In the genomic region with DNA sequence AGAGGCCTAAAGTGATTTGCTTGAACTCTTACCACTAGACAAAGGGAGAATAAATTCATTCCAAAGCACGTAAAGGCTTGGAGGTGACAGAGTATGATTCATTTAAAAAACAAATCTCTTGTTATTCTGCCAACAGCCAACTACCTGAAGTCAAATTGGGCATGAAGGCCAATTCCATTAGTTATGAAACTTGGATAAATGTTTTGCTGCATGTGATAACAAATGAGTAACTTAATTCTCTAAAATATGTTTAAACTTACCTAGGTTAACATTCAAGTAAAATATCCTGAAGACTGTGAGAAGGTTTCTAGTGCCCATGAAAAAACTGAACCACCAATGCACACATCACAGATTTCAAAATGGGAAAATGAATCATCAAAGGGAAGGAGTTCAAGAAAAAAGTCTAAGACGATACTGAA, we compare ENCODE assay signal across 26 cellular contexts.
DNase-seq lines count a peak whose midpoint lies in the region; ATAC-seq and TF ChIP-seq lines count a peak whose summit lies in the region.
"Had no signal": no experiment of that assay in that cellular context is flagged by ENCODE, and none has a peak within 500 bp of the region (broad histone marks: within the 10 kb centered on the region; RNA-seq: fewer than 3 reads in every experiment).

No MANE protein-coding gene starts in this region.

- peaks cover 0 to 6% (median 0%) of the 10 kb centered on the region in 12 donors for H3K9me3 ChIP-seq in heart left ventricle
- H3K9me3 ChIP-seq: BLaER1 treated with 17β-estradiol and CSF1 and Interleukin-3, amounts not matched to agents 10 nM and 100 nM; colonic mucosa; lower lobe of right lung; tibial nerve had no signal

- DNase-seq in RWPE1 (ENCODE audit: low spot score) (peak; percentile 75), choroid plexus epithelial cell (ENCODE audit: low read depth) (peak; percentile 46), glomerular visceral epithelial cell (ENCODE audit: extremely low spot score) (peak; percentile 74), NCI-H2081 treated with DMSO at 0.1 percent for 48 hours (lab: John Stamatoyannopoulos, UW) (no peak), heart left ventricle (no peak), erythroblast (lab: John Stamatoyannopoulos, UW) (no peak)
- DNase-seq: activated CD4-positive, alpha-beta T cell treated with anti-CD3 and anti-CD28 coated beads for 36 hours; activated CD8-positive, alpha-beta T cell treated with anti-CD3 and anti-CD28 coated beads, Interleukin-2, amount 10 ng/mL, durations not matched to agents 7 days and 5 days; activated naive CD4-positive, alpha-beta T cell treated with anti-CD3 and anti-CD28 coated beads, Interleukin-2, amount 10 ng/mL, durations not matched to agents 7 days and 5 days; colonic mucosa; DMS153; HFFc6; kidney; lower lobe of right lung; natural killer cell; NCI-H1417; NCI-H2029; NCI-H526; SHP77 treated with DMSO at 0.1 percent for 48 hours; stimulated activated CD4-positive, alpha-beta T cell treated with anti-CD3 and anti-CD28 coated beads, Interleukin-15, amount 100 ng/mL, for 24 hours; stimulated activated CD4-positive, alpha-beta T cell treated with anti-CD3 and anti-CD28 coated beads, Interleukin-4, amount 100 ng/mL, for 4 hours had no signal

- POLR2A ChIA-PET in RWPE1 (lab: Yijun Ruan, JAX; ENCODE audit: low non-redundant PET), result no interaction called here

- no peak for ATAC-seq in heart left ventricle
- no peak for ATAC-seq in GM21619 (IDR thresholded peaks at IDR 0.05; ENCODE audit: unreplicated experiment)
- ATAC-seq: activated CD4-positive, alpha-beta T cell treated with anti-CD3 and anti-CD28 coated beads for 36 hours; activated CD8-positive, alpha-beta T cell treated with anti-CD3 and anti-CD28 coated beads, Interleukin-2, amount 10 ng/mL, durations not matched to agents 7 days and 5 days; GM12878; lower lobe of right lung; natural killer cell had no signal

- H3K36me3 ChIP-seq in heart left ventricle, result no peaks in the 10 kb centered on the region
- H3K36me3 ChIP-seq: BLaER1 treated with 17β-estradiol and CSF1 and Interleukin-3, amounts not matched to agents 10 nM and 100 nM; cardiac muscle cell; colonic mucosa; lower lobe of right lung; tibial nerve had no signal

- intact Hi-C loops in heart left ventricle (cut with DNase I), result no loop called here

- no peaks in the 10 kb centered on the region for H3K27me3 ChIP-seq in heart left ventricle
- H3K27me3 ChIP-seq: BLaER1 treated with 17β-estradiol and CSF1 and Interleukin-3, amounts not matched to agents 10 nM and 100 nM; cardiac muscle cell; colonic mucosa; tibial nerve had no signal

- no peak for TF ChIP-seq POLR2A in heart left ventricle (IDR thresholded peaks at IDR 0.05)
- TF ChIP-seq POLR2A in erythroblast (IDR thresholded peaks at IDR 0.05; ENCODE audit: low read length), result no peak

- CTCF ChIA-PET in RWPE1 (lab: Yijun Ruan, JAX), result no interaction called here

- no peak for TF ChIP-seq CTCF in RWPE1 (conservative IDR thresholded peaks at IDR 0.05; ENCODE audit: low read depth)
- no peak for TF ChIP-seq CTCF in choroid plexus epithelial cell (conservative IDR thresholded peaks at IDR 0.05; ENCODE audit: low read depth, low read length)
- TF ChIP-seq CTCF in heart left ventricle (IDR thresholded peaks at IDR 0.05), result no peak

- H3K4me3 ChIP-seq in choroid plexus epithelial cell (ENCODE audit: low read depth, low read length), result no peak overlapping the region
- no peak overlapping the region for H3K4me3 ChIP-seq in heart left ventricle
- H3K4me3 ChIP-seq: BLaER1 treated with 17β-estradiol and CSF1 and Interleukin-3, amounts not matched to agents 10 nM and 100 nM; cardiac muscle cell; colonic mucosa; GM12878; lower lobe of right lung; tibial nerve had no signal

- H3K4me1 ChIP-seq in heart left ventricle, result no peaks in the 10 kb centered on the region
- H3K4me1 ChIP-seq: BLaER1 treated with 17β-estradiol and CSF1 and Interleukin-3, amounts not matched to agents 10 nM and 100 nM; colonic mucosa; lower lobe of right lung; tibial nerve had no signal

- 60 to 67% (median 62%) methylated on average over 2 of the region's 2 CpGs for WGBS in heart left ventricle, 4 donors

- H3K27ac ChIP-seq in RWPE1 (no peak overlapping the region), heart left ventricle (no peak overlapping the region)
- H3K27ac ChIP-seq: BLaER1 treated with 17β-estradiol and CSF1 and Interleukin-3, amounts not matched to agents 10 nM and 100 nM; cardiac muscle cell; colonic mucosa; lower lobe of right lung; tibial nerve had no signal

Comparison
In these comparisons a context has a peak if more than half of its experiments do, and no peak if none do; other contexts are left out.
1. DNase-seq: peak in RWPE1 (single experiment), choroid plexus epithelial cell (single experiment) and glomerular visceral epithelial cell (single experiment); none in NCI-H2081 treated with DMSO at 0.1 percent for 48 hours (single experiment), heart left ventricle (0 of 5) and erythroblast (0 of 2).